1 cellular context compared by ENCODE assay signal in genomic region chr3:128362026-128362965, GRCh38.
TF ChIP-seq lines count a peak whose summit lies in the region.

No MANE protein-coding gene starts in this region.

TF ChIP-seq in HepG2, 621 proteins besides CTCF, POLR2A, EP300 and RAD21 (continued from another document):
- TF ChIP-seq ZNF142 (CRISPR knock-in tag; IDR thresholded peaks at IDR 0.05): no peak
- peak; percentile 78 for TF ChIP-seq ZNF12 (CRISPR knock-in tag; IDR thresholded peaks at IDR 0.05)
- no peak for TF ChIP-seq TP53 (CRISPR knock-in tag; conservative IDR thresholded peaks at IDR 0.05)
- no peak for TF ChIP-seq JUNB (CRISPR knock-in tag; IDR thresholded peaks at IDR 0.05; ENCODE audit: borderline replicate concordance)
- TF ChIP-seq CBFB (CRISPR knock-in tag; IDR thresholded peaks at IDR 0.05): no peak
- no peak for TF ChIP-seq ZSCAN25 (CRISPR knock-in tag; IDR thresholded peaks at IDR 0.05)
- TF ChIP-seq, protein P1, sequence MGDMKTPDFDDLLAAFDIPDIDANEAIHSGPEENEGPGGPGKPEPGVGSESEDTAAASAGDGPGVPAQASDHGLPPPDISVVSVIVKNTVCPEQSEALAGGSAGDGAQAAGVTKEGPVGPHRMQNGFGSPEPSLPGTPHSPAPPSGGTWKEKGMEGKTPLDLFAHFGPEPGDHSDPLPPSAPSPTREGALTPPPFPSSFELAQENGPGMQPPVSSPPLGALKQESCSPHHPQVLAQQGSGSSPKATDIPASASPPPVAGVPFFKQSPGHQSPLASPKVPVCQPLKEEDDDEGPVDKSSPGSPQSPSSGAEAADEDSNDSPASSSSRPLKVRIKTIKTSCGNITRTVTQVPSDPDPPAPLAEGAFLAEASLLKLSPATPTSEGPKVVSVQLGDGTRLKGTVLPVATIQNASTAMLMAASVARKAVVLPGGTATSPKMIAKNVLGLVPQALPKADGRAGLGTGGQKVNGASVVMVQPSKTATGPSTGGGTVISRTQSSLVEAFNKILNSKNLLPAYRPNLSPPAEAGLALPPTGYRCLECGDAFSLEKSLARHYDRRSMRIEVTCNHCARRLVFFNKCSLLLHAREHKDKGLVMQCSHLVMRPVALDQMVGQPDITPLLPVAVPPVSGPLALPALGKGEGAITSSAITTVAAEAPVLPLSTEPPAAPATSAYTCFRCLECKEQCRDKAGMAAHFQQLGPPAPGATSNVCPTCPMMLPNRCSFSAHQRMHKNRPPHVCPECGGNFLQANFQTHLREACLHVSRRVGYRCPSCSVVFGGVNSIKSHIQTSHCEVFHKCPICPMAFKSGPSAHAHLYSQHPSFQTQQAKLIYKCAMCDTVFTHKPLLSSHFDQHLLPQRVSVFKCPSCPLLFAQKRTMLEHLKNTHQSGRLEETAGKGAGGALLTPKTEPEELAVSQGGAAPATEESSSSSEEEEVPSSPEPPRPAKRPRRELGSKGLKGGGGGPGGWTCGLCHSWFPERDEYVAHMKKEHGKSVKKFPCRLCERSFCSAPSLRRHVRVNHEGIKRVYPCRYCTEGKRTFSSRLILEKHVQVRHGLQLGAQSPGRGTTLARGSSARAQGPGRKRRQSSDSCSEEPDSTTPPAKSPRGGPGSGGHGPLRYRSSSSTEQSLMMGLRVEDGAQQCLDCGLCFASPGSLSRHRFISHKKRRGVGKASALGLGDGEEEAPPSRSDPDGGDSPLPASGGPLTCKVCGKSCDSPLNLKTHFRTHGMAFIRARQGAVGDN (CRISPR knock-in tag; IDR thresholded peaks at IDR 0.05): peak; percentile 23; the same call in 1 of the 2 replicates
- no peak for TF ChIP-seq SMARCC2 (IDR thresholded peaks at IDR 0.05)
